Comparison of ENCODE assay signal across 12 cellular contexts in the genomic region with DNA sequence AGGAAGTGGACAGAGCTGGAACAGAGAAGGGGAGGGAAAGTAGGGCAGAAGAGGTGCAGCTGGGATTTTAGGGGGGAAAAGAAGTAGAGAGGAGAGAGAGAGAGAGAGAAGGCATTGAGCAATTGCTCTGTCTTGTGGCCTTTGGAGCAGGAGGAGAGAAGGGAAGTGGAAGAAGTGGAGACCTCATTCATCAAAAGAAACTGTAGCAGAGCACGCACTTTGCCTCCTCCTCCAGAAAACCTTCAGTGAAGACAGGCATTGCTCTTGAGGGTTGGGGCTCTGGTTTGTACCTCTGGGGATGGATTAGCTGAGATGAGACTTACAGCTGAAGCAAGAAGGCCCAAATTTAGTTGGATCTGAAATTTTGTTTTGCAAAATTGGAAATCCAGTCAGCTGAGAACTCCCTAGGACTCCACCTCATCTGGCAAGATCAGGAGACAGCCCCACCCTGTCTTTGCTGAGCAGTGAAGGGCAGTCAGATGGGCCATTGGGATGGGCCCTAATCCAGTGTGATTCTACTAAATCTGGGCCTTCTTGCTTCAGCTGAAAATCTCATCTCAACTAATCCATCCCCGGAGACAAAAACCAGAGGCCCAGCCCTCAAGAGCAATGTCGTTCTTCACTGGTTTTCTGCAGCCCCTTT. TPM values are rescaled to one million over a fixed set of nuclear protein-coding genes. Genes with fewer than 3 reads are reported as not detected.
DNase-seq lines count a peak whose midpoint lies in the region; ATAC-seq, FAIRE-seq and TF ChIP-seq lines count a peak whose summit lies in the region.
"Had no signal": no experiment of that assay in that cellular context is flagged by ENCODE, and none has a peak within 500 bp of the region (broad histone marks: within the 10 kb centered on the region; RNA-seq: fewer than 3 reads in every experiment).

No MANE protein-coding gene starts in this region.

- H3K36me3 Mint-ChIP-seq in astrocyte (ENCODE audit: low read depth, unreplicated experiment): peaks cover 4% of the 10 kb centered on the region
- H3K36me3 Mint-ChIP-seq in activated CD8-positive, alpha-beta T cell treated with anti-CD3 and anti-CD28 coated beads for 36 hours (ENCODE audit: low read depth): no peaks in the 10 kb centered on the region
- H3K36me3 Mint-ChIP-seq: CD4-positive, CD25-positive, alpha-beta regulatory T cell had no signal

- no peaks in the 10 kb centered on the region for H3F3A ChIP-seq in PC-9 (ENCODE audit: insufficient read depth, low read depth)

- peak overlapping the region; percentile 42 for H3K18ac ChIP-seq in IMR-90 (ENCODE audit: low read depth, low read length)

- peak overlapping the region; percentile 31; the same call in 1 of the 2 replicates for H3K27ac ChIP-seq in IMR-90 (ENCODE audit: insufficient read depth, low read length)
- H3K27ac ChIP-seq in astrocyte (ENCODE audit: low read depth, low read length): no peak overlapping the region
- peak overlapping the region; percentile 80 for H3K27ac ChIP-seq in suprapubic skin
- no peak overlapping the region for H3K27ac ChIP-seq in PC-9

- H3K9me2 ChIP-seq in PC-9 (ENCODE audit: insufficient read depth): no peaks in the 10 kb centered on the region

- no peak for DNase-seq in IMR-90
- no peak for DNase-seq in astrocyte (ENCODE audit: low read depth)
- peak; percentile 27 for DNase-seq in medulla oblongata (ENCODE audit: extremely low spot score)
- DNase-seq in suprapubic skin (ENCODE audit: low spot score in 2 of 2): peak in 1 of 2 donors; percentile 78
- no peak for DNase-seq in PC-9
- DNase-seq in activated CD8-positive, alpha-beta T cell treated with anti-CD3 and anti-CD28 coated beads for 36 hours: no peak
- no peak for DNase-seq in putamen (ENCODE audit: low spot score)
- DNase-seq: CD4-positive, CD25-positive, alpha-beta regulatory T cell; effector memory CD8-positive, alpha-beta T cell had no signal

- POLR2A ChIA-PET in IMR-90 (lab: Charles Lee; ENCODE audit: unreplicated experiment) (no interaction called here), PC-9 (lab: Charles Lee; ENCODE audit: unreplicated experiment) (no interaction called here)
- POLR2A ChIA-PET in activated CD8-positive, alpha-beta T cell treated with anti-CD3 and anti-CD28 coated beads for 36 hours (lab: Charles Lee): no interaction called here

- no peaks in the 10 kb centered on the region for H3K27me3 ChIP-seq in IMR-90 (ENCODE audit: control insufficient read depth, insufficient read depth, low read length)
- H3K27me3 ChIP-seq in astrocyte (ENCODE audit: insufficient read depth, low read length): no peaks in the 10 kb centered on the region
- H3K27me3 ChIP-seq in suprapubic skin: no peaks in the 10 kb centered on the region
- no peaks in the 10 kb centered on the region for H3K27me3 ChIP-seq in PC-9 (ENCODE audit: insufficient read depth, low read depth)

- peak overlapping the region; percentile 25 for H2AFZ ChIP-seq in IMR-90 (replicated peaks; ENCODE audit: low read length, poor library complexity)
- H2AFZ ChIP-seq in astrocyte (ENCODE audit: low read depth, low read length): peak overlapping the region; percentile 8
- no peak overlapping the region for H2AFZ ChIP-seq in PC-9

- no peak overlapping the region for H3K9ac ChIP-seq in IMR-90 (ENCODE audit: low read depth, low read length)
- no peak overlapping the region for H3K9ac ChIP-seq in astrocyte (ENCODE audit: low read length)

- H3K4me3 ChIP-seq in IMR-90 (ENCODE audit: insufficient read depth, low read depth, low read length): no peak overlapping the region
- H3K4me3 ChIP-seq in astrocyte (ENCODE audit: insufficient read depth, low read depth, low read length): no peak overlapping the region
- H3K4me3 ChIP-seq in suprapubic skin: no peak overlapping the region
- H3K4me3 ChIP-seq in PC-9: no peak overlapping the region

- H3K4me1 ChIP-seq in IMR-90 (ENCODE audit: control insufficient read depth, insufficient read depth, low read length) (peaks cover 20% of the 10 kb centered on the region), astrocyte (ENCODE audit: insufficient read depth, low read length) (peaks cover 14% of the 10 kb centered on the region), suprapubic skin (peaks cover 46% of the 10 kb centered on the region), PC-9 (replicated peaks; ENCODE audit: insufficient read depth) (no peaks in the 10 kb centered on the region)

- no peak for FAIRE-seq in astrocyte (lab: Jason Lieb, UNC)
- FAIRE-seq: RCC 7860, TTC549 had no signal

- peak overlapping the region; percentile 85 for H3K4ac ChIP-seq in IMR-90 (ENCODE audit: low read depth, low read length)

- no peak overlapping the region for H2AK9ac ChIP-seq in IMR-90 (replicated peaks; ENCODE audit: low read depth, low read length, poor library complexity)

- H2BK120ac ChIP-seq in IMR-90 (ENCODE audit: low read depth, low read length): peak overlapping the region; percentile 62

- 0 out of 4 replicates have a peak, but pooled peaks cover 0 to 4% of the 10 kb centered on the region in 2 experiments for H3K79me1 ChIP-seq in IMR-90 (ENCODE audit: low read depth in 1 of 2, low read length in 2 of 2)

- H3K9me1 ChIP-seq in IMR-90 (ENCODE audit: insufficient read depth, low read length): peaks cover 15% of the 10 kb centered on the region

- H4K91ac ChIP-seq in IMR-90 (ENCODE audit: insufficient read depth, low read depth, low read length): peak overlapping the region; percentile 64

- H3K14ac ChIP-seq in IMR-90 (replicated peaks; ENCODE audit: low read depth, low read length): peak overlapping the region; percentile 84

- BruUV-seq in IMR-90 (replicated peaks; lab: Mats Ljungman, UMichigan): no TSS peak
- BruUV-seq in PC-9 (replicated peaks; lab: Mats Ljungman, UMichigan): no TSS peak

- intact Hi-C loops in IMR-90 (cut with micrococcal nuclease) (no loop called here), PC-9 (cut with micrococcal nuclease; ENCODE audit: unreplicated experiment) (no loop called here)
- intact Hi-C loops in activated CD8-positive, alpha-beta T cell treated with anti-CD3 and anti-CD28 coated beads for 36 hours (cut with micrococcal nuclease): no loop called here

- no peak overlapping the region for H2BK5ac ChIP-seq in IMR-90 (ENCODE audit: low read depth, low read length, poor library complexity, severe bottlenecking)

- H2AK5ac ChIP-seq in IMR-90 (ENCODE audit: low read depth, low read length): peak overlapping the region; percentile 52

- no peaks in the 10 kb centered on the region for H3K9me3 ChIP-seq in IMR-90 (ENCODE audit: control insufficient read depth, insufficient read depth, low read length)
- no peaks in the 10 kb centered on the region for H3K9me3 ChIP-seq in astrocyte (ENCODE audit: insufficient read depth, low read depth, low read length)
- no peaks in the 10 kb centered on the region for H3K9me3 ChIP-seq in suprapubic skin
- no peaks in the 10 kb centered on the region for H3K9me3 ChIP-seq in PC-9 (ENCODE audit: insufficient read depth, low read depth)

- peak overlapping the region; percentile 19 for H2BK20ac ChIP-seq in IMR-90 (ENCODE audit: low read depth, low read length)

- no peak overlapping the region for H3K56ac ChIP-seq in IMR-90 (ENCODE audit: extremely low read depth, insufficient read depth, low read length)

- H3K4me3 Mint-ChIP-seq in astrocyte (ENCODE audit: unreplicated experiment): no peak overlapping the region
- no peak overlapping the region for H3K4me3 Mint-ChIP-seq in activated CD8-positive, alpha-beta T cell treated with anti-CD3 and anti-CD28 coated beads for 36 hours
- H3K4me3 Mint-ChIP-seq: CD4-positive, CD25-positive, alpha-beta regulatory T cell; effector memory CD8-positive, alpha-beta T cell had no signal

- H3K79me2 ChIP-seq in astrocyte (ENCODE audit: insufficient read depth, low read length) (no peaks in the 10 kb centered on the region), PC-9 (ENCODE audit: low read depth) (no peaks in the 10 kb centered on the region)

- no peak for TF ChIP-seq EP300 in suprapubic skin (IDR thresholded peaks at IDR 0.05)

- peaks cover 11% of the 10 kb centered on the region for H3K27me3 Mint-ChIP-seq in astrocyte (ENCODE audit: low read depth, unreplicated experiment)
- H3K27me3 Mint-ChIP-seq in activated CD8-positive, alpha-beta T cell treated with anti-CD3 and anti-CD28 coated beads for 36 hours: no peaks in the 10 kb centered on the region
- H3K27me3 Mint-ChIP-seq: CD4-positive, CD25-positive, alpha-beta regulatory T cell; effector memory CD8-positive, alpha-beta T cell had no signal

- H3K4me2 ChIP-seq in IMR-90 (ENCODE audit: low read depth, low read length): no peak overlapping the region
- H3K4me2 ChIP-seq in astrocyte (ENCODE audit: low read length): no peak overlapping the region
- no peak overlapping the region for H3K4me2 ChIP-seq in PC-9

- peak overlapping the region; percentile 96; the same call in 2 of the 3 replicates for H2BK15ac ChIP-seq in IMR-90 (ENCODE audit: low read depth, low read length)

- no peak for TF ChIP-seq CTCF in IMR-90 (conservative IDR thresholded peaks at IDR 0.05; ENCODE audit: low read depth, low read length)
- TF ChIP-seq CTCF in astrocyte (IDR thresholded peaks at IDR 0.05; ENCODE audit: insufficient read depth, low read depth, low read length): no peak
- TF ChIP-seq CTCF in suprapubic skin (IDR thresholded peaks at IDR 0.05): no peak
- TF ChIP-seq CTCF in PC-9 (conservative IDR thresholded peaks at IDR 0.05): no peak
- TF ChIP-seq CTCF in activated CD8-positive, alpha-beta T cell treated with anti-CD3 and anti-CD28 coated beads for 36 hours (IDR thresholded peaks at IDR 0.05): no peak

- H3K4me1 Mint-ChIP-seq in astrocyte (ENCODE audit: low read depth, unreplicated experiment): peaks cover 21% of the 10 kb centered on the region
- no peaks in the 10 kb centered on the region for H3K4me1 Mint-ChIP-seq in activated CD8-positive, alpha-beta T cell treated with anti-CD3 and anti-CD28 coated beads for 36 hours (ENCODE audit: low read depth)

- H4K8ac ChIP-seq in IMR-90 (ENCODE audit: low read depth in 2 of 2, low read length in 2 of 2): no peak overlapping the region; a peak in 3 of 4 replicates

- H3K36me3 ChIP-seq in IMR-90 (ENCODE audit: control insufficient read depth, insufficient read depth, low read length) (no peaks in the 10 kb centered on the region), astrocyte (ENCODE audit: insufficient read depth, low read length) (no peaks in the 10 kb centered on the region), suprapubic skin (no peaks in the 10 kb centered on the region), PC-9 (ENCODE audit: low read depth) (no peaks in the 10 kb centered on the region)

- no peak for TF ChIP-seq POLR2A in IMR-90 (IDR thresholded peaks at IDR 0.05; ENCODE audit: low read depth, low read length)
- no peak for TF ChIP-seq POLR2A in suprapubic skin (IDR thresholded peaks at IDR 0.05)

- H4K20me1 ChIP-seq in IMR-90 (ENCODE audit: insufficient read depth, low read length) (no peaks in the 10 kb centered on the region), astrocyte (ENCODE audit: insufficient read depth, low read length) (no peaks in the 10 kb centered on the region), PC-9 (ENCODE audit: insufficient read depth) (no peaks in the 10 kb centered on the region)

- ATAC-seq in IMR-90 (ENCODE audit: low read depth): no peak
- no peak for ATAC-seq in GM21529 (IDR thresholded peaks at IDR 0.05; ENCODE audit: unreplicated experiment)
- ATAC-seq in activated CD8-positive, alpha-beta T cell treated with anti-CD3 and anti-CD28 coated beads for 36 hours: no peak
- ATAC-seq: effector memory CD8-positive, alpha-beta T cell had no signal

- CTCF ChIA-PET in IMR-90 (lab: Yijun Ruan, JAX): interaction anchor here (1.2 kb wide), 1 partner anchor 45 kb away, joined by 5 read pairs; no protein-coding TSS in a partner anchor
- CTCF ChIA-PET in PC-9 (lab: Charles Lee): no interaction called here
- CTCF ChIA-PET in activated CD8-positive, alpha-beta T cell treated with anti-CD3 and anti-CD28 coated beads for 36 hours (lab: Charles Lee): no interaction called here

- WGBS in IMR-90 (ENCODE audit: extremely low coverage in 2 of 2, insufficient read length in 1 of 2), 2 experiments: 93% methylated on average over 2 of the region's 3 CpGs; no CpG with 5 or more reads in 1 of the 2 experiments
- WGBS in suprapubic skin: 60% methylated on average over 3 of the region's 3 CpGs

- dilution Hi-C loops in IMR-90 (cut with HindIII; ENCODE audit: low sequenced_read_pairs, unreplicated experiment): no loop called here

- peak overlapping the region; percentile 22 for H4K5ac ChIP-seq in IMR-90 (ENCODE audit: low read depth, low read length)

- in situ Hi-C loops in IMR-90 (cut with MboI; ENCODE audit: low sequenced_read_pairs): no loop called here

- TF ChIP-seq RAD21 in IMR-90 (IDR thresholded peaks at IDR 0.05; ENCODE audit: low read length): no peak

- H3K9me3 Mint-ChIP-seq in astrocyte (ENCODE audit: unreplicated experiment): peaks cover 6% of the 10 kb centered on the region
- no peaks in the 10 kb centered on the region for H3K9me3 Mint-ChIP-seq in activated CD8-positive, alpha-beta T cell treated with anti-CD3 and anti-CD28 coated beads for 36 hours
- H3K9me3 Mint-ChIP-seq: CD4-positive, CD25-positive, alpha-beta regulatory T cell; effector memory CD8-positive, alpha-beta T cell had no signal

- no peak overlapping the region for H3K27ac Mint-ChIP-seq in astrocyte (ENCODE audit: unreplicated experiment)
- no peak overlapping the region for H3K27ac Mint-ChIP-seq in activated CD8-positive, alpha-beta T cell treated with anti-CD3 and anti-CD28 coated beads for 36 hours
- H3K27ac Mint-ChIP-seq: CD4-positive, CD25-positive, alpha-beta regulatory T cell; effector memory CD8-positive, alpha-beta T cell had no signal

- H3K23ac ChIP-seq in IMR-90 (ENCODE audit: low read depth, low read length): peak overlapping the region; percentile 56; the same call in 1 of the 2 replicates

RNA-seq across cellular contexts. Expression of a gene that starts 55.7 kb away (rescaled TPM):
- total RNA-seq in IMR-90 (2012; rRNA removed): 0.56 and 0.90 TPM in 2 replicates
- 2.7 and 3.7 TPM in 2 replicates for polyA plus RNA-seq in IMR-90 (2012; rRNA removed)
- 0.13 and 0.50 TPM in 2 replicates for polyA plus RNA-seq in IMR-90 (2012; cell fraction: cytosol; rRNA removed)
- polyA plus RNA-seq in IMR-90 (2012; cell fraction: nucleus; rRNA removed; ENCODE audit: low replicate concordance): 27.7 and 76.4 TPM in 2 replicates
- 6.2 and 8.8 TPM in 2 replicates for total RNA-seq in astrocyte
- total RNA-seq in suprapubic skin: 10 to 100 TPM in 2 of 4 donors, 1 to 10 TPM in 2; 7.1 to 23.8 (median 8.8) TPM
- 11.0 and 17.9 TPM in 2 replicates for total RNA-seq in PC-9 (2021)
- total RNA-seq in activated CD8-positive, alpha-beta T cell treated with anti-CD3 and anti-CD28 coated beads for 36 hours: 1 to 10 TPM; 3.6 to 3.7 TPM

Comparison
In these comparisons a context has a peak if more than half of its experiments do, and no peak if none do; other contexts are left out.
1. H3K27ac ChIP-seq: peak in IMR-90 (single experiment) and suprapubic skin (single experiment); none in astrocyte (single experiment) and PC-9 (single experiment).